ENCODE assay signal across 20 cellular contexts in the genomic region with DNA sequence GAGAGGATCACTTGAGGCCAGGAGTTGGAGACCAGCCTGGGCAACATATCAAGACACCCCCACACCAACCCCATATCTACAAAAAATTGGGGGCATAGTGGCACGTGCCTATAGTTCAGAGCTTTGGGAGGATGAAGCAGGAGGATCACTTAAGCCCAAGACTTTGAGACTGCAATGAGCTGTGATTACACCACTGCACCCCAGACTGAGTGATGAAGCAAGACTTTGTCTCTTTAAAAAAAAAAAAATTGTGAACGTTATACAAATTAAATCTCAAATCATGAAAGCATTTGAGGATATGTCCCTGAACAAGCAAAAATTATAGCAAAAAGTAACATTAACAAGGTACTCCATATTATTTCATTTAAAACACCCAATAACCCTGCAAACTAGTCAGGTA. TPM values are rescaled to one million over a fixed set of nuclear protein-coding genes. Genes with fewer than 3 reads are reported as not detected.
A peak's percentile ranks its signal among the peaks of the same experiment; 100 is the strongest.
DNase-seq lines count a peak whose midpoint lies in the region; ATAC-seq and TF ChIP-seq lines count a peak whose summit lies in the region.
"Had no signal": no experiment of that assay in that cellular context is flagged by ENCODE, and none has a peak within 500 bp of the region (broad histone marks: within the 10 kb centered on the region; RNA-seq: fewer than 3 reads in every experiment).

No MANE protein-coding gene starts in this region.

- no peak for ATAC-seq in GM21723 (IDR thresholded peaks at IDR 0.05; ENCODE audit: unreplicated experiment)
- ATAC-seq: psoas muscle had no signal

- no TSS peak for BruUV-seq in Calu3 (replicated peaks; lab: Mats Ljungman, UMichigan)

- peaks cover 32% of the 10 kb centered on the region for H3K36me3 Mint-ChIP-seq in Calu3 (ENCODE audit: insufficient read depth, unreplicated experiment)
- H3K36me3 Mint-ChIP-seq in activated CD4-positive, alpha-beta T cell treated with anti-CD3 and anti-CD28 coated beads, Interleukin-2, amount 10 ng/mL, durations not matched to agents 24 days and 14 days (ENCODE audit: low read depth), result no peaks in the 10 kb centered on the region

- DNase-seq in Calu3 (no peak), SK-N-MC (ENCODE audit: low read depth, low spot score) (no peak), mucosa of gallbladder (ENCODE audit: low spot score) (no peak), COLO829 (ENCODE audit: low spot score) (no peak)
- DNase-seq in activated CD4-positive, alpha-beta T cell treated with anti-CD3 and anti-CD28 coated beads, Interleukin-2, amount 10 ng/mL, durations not matched to agents 24 days and 14 days, result no peak
- DNase-seq: activated CD4-positive, alpha-beta T cell treated with anti-CD3 and anti-CD28 coated beads for 4 hours; activated naive CD4-positive, alpha-beta T cell treated with Interleukin-2 at 50 U/mL for 16 hours; dorsolateral prefrontal cortex; GDM1; hippocampal formation; NCI-H187 treated with DMSO at 0.1 percent for 48 hours; NCI-H510A; psoas muscle; SJCRH30; stimulated activated CD4-positive, alpha-beta T cell treated with anti-CD3 and anti-CD28 coated beads, Interleukin-12 subunit alpha, Interleukin-12 subunit beta, amount 100 ng/mL, for 4 hours; stimulated activated naive CD4-positive, alpha-beta T cell treated with Interleukin-2 at 50 U/mL for 16 hours; T1000 had no signal

- peaks cover 19% of the 10 kb centered on the region for H3K4me1 Mint-ChIP-seq in Calu3 (ENCODE audit: low read depth, unreplicated experiment)
- peaks cover 14% of the 10 kb centered on the region for H3K4me1 Mint-ChIP-seq in activated CD4-positive, alpha-beta T cell treated with anti-CD3 and anti-CD28 coated beads, Interleukin-2, amount 10 ng/mL, durations not matched to agents 24 days and 14 days

- no peak overlapping the region for H3K9ac ChIP-seq in SK-N-MC (ENCODE audit: insufficient read length)
- H3K9ac ChIP-seq in iPS-18a (ENCODE audit: low read length), result no peak overlapping the region
- H3K9ac ChIP-seq in parathyroid adenoma, result no peak overlapping the region

- no peaks in the 10 kb centered on the region for H3K36me3 ChIP-seq in SK-N-MC (ENCODE audit: insufficient read depth, low read length)
- no peaks in the 10 kb centered on the region for H3K36me3 ChIP-seq in iPS-18a (ENCODE audit: control insufficient read depth, low read depth, low read length)
- H3K36me3 ChIP-seq in parathyroid adenoma (ENCODE audit: control insufficient read depth, insufficient read depth, low read length), result no peaks in the 10 kb centered on the region
- H3K36me3 ChIP-seq: SJCRH30 had no signal

- peaks cover 32% of the 10 kb centered on the region for H3K79me2 ChIP-seq in parathyroid adenoma

- H3K4me2 ChIP-seq in parathyroid adenoma (ENCODE audit: low read length), result peak overlapping the region; percentile 90

- CTCF ChIA-PET in Calu3 (lab: Charles Lee), result no interaction called here

- H3K4me1 ChIP-seq in iPS-18a (ENCODE audit: control insufficient read depth, low read depth, low read length), result peaks cover 12% of the 10 kb centered on the region
- peaks cover 6% of the 10 kb centered on the region for H3K4me1 ChIP-seq in parathyroid adenoma
- H3K4me1 ChIP-seq: SJCRH30 had no signal

- H3K4me3 ChIP-seq in SK-N-MC, result peak overlapping the region; percentile 86
- H3K4me3 ChIP-seq in iPS-18a (ENCODE audit: low read length), result peak overlapping the region; percentile 99
- peak overlapping the region; percentile 83 for H3K4me3 ChIP-seq in parathyroid adenoma (ENCODE audit: low read depth, low read length)
- H3K4me3 ChIP-seq: SJCRH30 had no signal

- H3K27me3 Mint-ChIP-seq in Calu3 (ENCODE audit: unreplicated experiment), result no peaks in the 10 kb centered on the region
- H3K27me3 Mint-ChIP-seq in activated CD4-positive, alpha-beta T cell treated with anti-CD3 and anti-CD28 coated beads, Interleukin-2, amount 10 ng/mL, durations not matched to agents 24 days and 14 days, result peaks cover 46% of the 10 kb centered on the region

- H3K27ac ChIP-seq in SK-N-MC (no peak overlapping the region), iPS-18a (ENCODE audit: low read length) (no peak overlapping the region), parathyroid adenoma (no peak overlapping the region)
- H3K27ac ChIP-seq: dorsolateral prefrontal cortex, SJCRH30 had no signal

- intact Hi-C loops in Calu3 (cut with micrococcal nuclease; ENCODE audit: unreplicated experiment), result loop anchor here (10.0 kb wide), 1 partner anchor 61 kb away; no protein-coding TSS in a partner anchor
- intact Hi-C loops in activated CD4-positive, alpha-beta T cell treated with anti-CD3 and anti-CD28 coated beads, Interleukin-2, amount 10 ng/mL, durations not matched to agents 24 days and 14 days (cut with micrococcal nuclease), result loop anchor here (10.0 kb wide), 1 partner anchor 71 kb away; no protein-coding TSS in a partner anchor

- no peak overlapping the region for H2AFZ ChIP-seq in parathyroid adenoma

- H3K4me3 Mint-ChIP-seq in Calu3 (ENCODE audit: low read depth, unreplicated experiment), result peak overlapping the region; percentile 92
- no peak overlapping the region for H3K4me3 Mint-ChIP-seq in activated CD4-positive, alpha-beta T cell treated with anti-CD3 and anti-CD28 coated beads, Interleukin-2, amount 10 ng/mL, durations not matched to agents 24 days and 14 days

- H3K27ac Mint-ChIP-seq in Calu3 (ENCODE audit: unreplicated experiment), result no peak overlapping the region
- H3K27ac Mint-ChIP-seq in activated CD4-positive, alpha-beta T cell treated with anti-CD3 and anti-CD28 coated beads, Interleukin-2, amount 10 ng/mL, durations not matched to agents 24 days and 14 days, result no peak overlapping the region

- no peaks in the 10 kb centered on the region for H3K9me3 Mint-ChIP-seq in Calu3 (ENCODE audit: low read depth, unreplicated experiment)
- no peaks in the 10 kb centered on the region for H3K9me3 Mint-ChIP-seq in activated CD4-positive, alpha-beta T cell treated with anti-CD3 and anti-CD28 coated beads, Interleukin-2, amount 10 ng/mL, durations not matched to agents 24 days and 14 days

- no peaks in the 10 kb centered on the region for H3K9me3 ChIP-seq in SK-N-MC (ENCODE audit: low read depth, low read length)
- H3K9me3 ChIP-seq in iPS-18a (ENCODE audit: control insufficient read depth, low read depth, low read length), result no peaks in the 10 kb centered on the region
- no peaks in the 10 kb centered on the region for H3K9me3 ChIP-seq in parathyroid adenoma (ENCODE audit: control insufficient read depth, low read length)
- H3K9me3 ChIP-seq: psoas muscle, SJCRH30 had no signal

- H3K27me3 ChIP-seq in iPS-18a (ENCODE audit: control insufficient read depth, insufficient read depth, low read length) (no peaks in the 10 kb centered on the region), parathyroid adenoma (ENCODE audit: control insufficient read depth, insufficient read depth, low read length) (no peaks in the 10 kb centered on the region)
- H3K27me3 ChIP-seq: dorsolateral prefrontal cortex, SJCRH30 had no signal

- no peak for TF ChIP-seq CTCF in Calu3 (IDR thresholded peaks at IDR 0.05; ENCODE audit: unreplicated experiment)
- TF ChIP-seq CTCF in parathyroid adenoma (IDR thresholded peaks at IDR 0.05), result no peak

RNA-seq across cellular contexts. Expression of a gene that starts 2.9 kb away (rescaled TPM):
- 64.7 and 74.8 TPM in 2 replicates for total RNA-seq in Calu3 (2022)
- 36.3 TPM for total RNA-seq in mucosa of gallbladder
- total RNA-seq in activated CD4-positive, alpha-beta T cell treated with anti-CD3 and anti-CD28 coated beads, Interleukin-2, amount 10 ng/mL, durations not matched to agents 24 days and 14 days, result 5.8 and 8.4 TPM in 2 replicates
